In the genomic region with DNA sequence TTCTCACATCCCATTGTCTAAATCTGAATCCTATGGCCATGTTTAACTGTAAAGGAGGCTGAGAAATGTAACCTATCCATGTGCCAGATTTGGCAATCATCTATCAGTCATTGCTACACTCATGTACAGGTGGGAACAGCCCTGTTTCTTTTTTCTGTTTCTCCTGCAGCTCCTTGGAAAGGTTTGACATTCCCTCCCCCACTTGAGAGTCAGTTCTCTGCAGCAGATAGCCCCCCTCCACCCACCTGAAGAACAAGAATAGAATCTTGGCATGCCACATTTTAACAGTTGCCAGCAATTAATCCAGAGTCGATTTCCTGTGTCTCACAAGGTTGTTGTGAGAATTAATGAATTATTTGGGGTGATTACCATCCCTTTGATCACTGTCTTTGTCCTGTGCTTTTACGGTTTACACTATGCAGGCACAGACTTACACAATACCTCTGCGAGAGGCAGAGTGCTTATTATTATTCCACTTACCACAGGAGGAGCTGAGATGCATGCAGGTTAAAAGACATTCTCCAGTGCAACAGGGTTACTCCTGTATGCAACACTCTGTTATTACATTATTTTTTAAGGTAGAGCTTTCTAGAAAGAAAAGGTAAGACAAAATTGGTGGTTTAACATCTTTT, we compare ENCODE assay signal across 18 cellular contexts.
"Had no signal": no experiment of that assay in that cellular context is flagged by ENCODE, and none has a peak within 500 bp of the region (broad histone marks: within the 10 kb centered on the region; RNA-seq: fewer than 3 reads in every experiment).

No MANE protein-coding gene starts in this region.

- H3K4me1 Mint-ChIP-seq: IgD-negative memory B cell had no signal

- H3K27me3 Mint-ChIP-seq: IgD-negative memory B cell had no signal

- DNase-seq: Kasumi-1, MM.1S, NCI-H1092 treated with DMSO at 0.1 percent for 48 hours, NCI-H1417, NCI-H1436 treated with DMSO at 0.1 percent for 48 hours, NCI-H187 treated with DMSO at 0.1 percent for 48 hours, NCI-H2029 treated with DMSO at 0.1 percent for 48 hours, NCI-H226, NCI-H510A, NCI-H774, Right ventricle myocardium superior, RPMI8226, SIG-M5 had no signal

- H3K4me3 Mint-ChIP-seq: IgD-negative memory B cell had no signal

- H3K27ac ChIP-seq: HL-60, KMS-11, SJSA1, SK-N-MC had no signal
